Comparison of ENCODE assay signal across 6 cellular contexts in genomic region chr11:503179-503981, GRCh38. TPM values are rescaled to one million over a fixed set of nuclear protein-coding genes. Genes with fewer than 3 reads are reported as not detected.
DNase-seq lines count a peak whose midpoint lies in the region; ATAC-seq and TF ChIP-seq lines count a peak whose summit lies in the region.

No MANE protein-coding gene starts in this region.

- H3K4me3 ChIP-seq in epithelial cell of proximal tubule (ENCODE audit: low read depth, low read length), result peak overlapping the region; percentile 44
- H3K4me3 ChIP-seq in spleen, result peak overlapping the region; percentile 19 to 85 (median 45)

- H3K4me3 Mint-ChIP-seq in activated CD8-positive, alpha-beta memory T cell treated with anti-CD3 and anti-CD28 coated beads, Interleukin-2, amount 10 ng/mL, durations not matched to agents 7 days and 5 days, result peak overlapping the region; percentile 88

- peaks cover 11 to 39% (median 36%) of the 10 kb centered on the region in 6 donors for H3K36me3 ChIP-seq in spleen

- H3K27ac Mint-ChIP-seq in activated CD8-positive, alpha-beta memory T cell treated with anti-CD3 and anti-CD28 coated beads, Interleukin-2, amount 10 ng/mL, durations not matched to agents 7 days and 5 days, result peak overlapping the region; percentile 71

- peaks cover 34% of the 10 kb centered on the region for H3K4me1 Mint-ChIP-seq in activated CD8-positive, alpha-beta memory T cell treated with anti-CD3 and anti-CD28 coated beads, Interleukin-2, amount 10 ng/mL, durations not matched to agents 7 days and 5 days

- H3K9me3 Mint-ChIP-seq in activated CD8-positive, alpha-beta memory T cell treated with anti-CD3 and anti-CD28 coated beads, Interleukin-2, amount 10 ng/mL, durations not matched to agents 7 days and 5 days (ENCODE audit: low read depth), result no peaks in the 10 kb centered on the region

- TF ChIP-seq CTCF in epithelial cell of proximal tubule (conservative IDR thresholded peaks at IDR 0.05; ENCODE audit: low read depth, low read length) (no peak), spleen (IDR thresholded peaks at IDR 0.05 in 8 of 11, conservative IDR thresholded peaks at IDR 0.05 in 3 of 11) (no peak)

- H3K27ac ChIP-seq in spleen, result peak overlapping the region in 7 of 8 donors; percentile 44 to 100 (median 84)

- CTCF ChIA-PET in activated CD8-positive, alpha-beta memory T cell treated with anti-CD3 and anti-CD28 coated beads, Interleukin-2, amount 10 ng/mL, durations not matched to agents 7 days and 5 days (lab: Charles Lee), result interaction anchor here (0.7 to 4.1 kb wide), 3 partner anchors 47 to 53 kb away, joined by 3 to 33 read pairs (median 3); partner anchors contain the start of gene PTDSS2

- peak; percentile 81 for DNase-seq in activated CD8-positive, alpha-beta memory T cell treated with anti-CD3 and anti-CD28 coated beads, Interleukin-2, amount 10 ng/mL, durations not matched to agents 7 days and 5 days
- DNase-seq in activated CD8-positive, alpha-beta memory T cell treated with anti-CD3 and anti-CD28 coated beads, Interleukin-2, amount 50 U/mL, for 48 hours, result no peak
- DNase-seq in epithelial cell of proximal tubule (ENCODE audit: low read depth), result no peak
- peak; percentile 86 for DNase-seq in spleen
- DNase-seq in RKO (ENCODE audit: low spot score), result no peak

- TF ChIP-seq POLR2A in spleen (IDR thresholded peaks at IDR 0.05), result no peak

- intact Hi-C loops in spleen (cut with DNase I; ENCODE audit: low total_unique reads), result no loop called here

- H3K27me3 Mint-ChIP-seq in activated CD8-positive, alpha-beta memory T cell treated with anti-CD3 and anti-CD28 coated beads, Interleukin-2, amount 10 ng/mL, durations not matched to agents 7 days and 5 days, result no peaks in the 10 kb centered on the region

- H3K4me1 ChIP-seq in spleen, result peaks cover 25 to 66% (median 55%) of the 10 kb centered on the region in 6 donors

- no peak for ATAC-seq in activated CD8-positive, alpha-beta memory T cell treated with anti-CD3 and anti-CD28 coated beads, Interleukin-2, amount 10 ng/mL, durations not matched to agents 7 days and 5 days
- no peak for ATAC-seq in HG03196 (IDR thresholded peaks at IDR 0.05; ENCODE audit: unreplicated experiment)

- 29 to 64% (median 59%) methylated on average over 15 to 24 of the region's 24 CpGs for WGBS in spleen, 5 donors

- H3K27me3 ChIP-seq in spleen (replicated peaks in 1 of 7), result no peaks in the 10 kb centered on the region

- no peaks in the 10 kb centered on the region for H3K9me3 ChIP-seq in spleen

- H3K36me3 Mint-ChIP-seq in activated CD8-positive, alpha-beta memory T cell treated with anti-CD3 and anti-CD28 coated beads, Interleukin-2, amount 10 ng/mL, durations not matched to agents 7 days and 5 days, result peaks cover 6% of the 10 kb centered on the region

RNA-seq across cellular contexts. Expression of gene RNH1, which starts 3.7 kb away (rescaled TPM):
- 100 to 1,000 TPM in 1 of 2 experiments, 10 to 100 TPM in 1; 98.4 to 113 TPM for total RNA-seq in activated CD8-positive, alpha-beta memory T cell treated with anti-CD3 and anti-CD28 coated beads, Interleukin-2, amount 10 ng/mL, durations not matched to agents 7 days and 5 days
- total RNA-seq in epithelial cell of proximal tubule (163 and 204 TPM in 2 replicates), spleen (100 to 1,000 TPM; 133 to 159 (median 147) TPM)
- 100 to 1,000 TPM in 1 of 3 donors, 10 to 100 TPM in 2; 72.8 to 143 (median 83.8) TPM for polyA plus RNA-seq in spleen

RNA-seq across cellular contexts. Expression of gene HRAS, which starts 32.0 kb away (rescaled TPM):
- total RNA-seq in activated CD8-positive, alpha-beta memory T cell treated with anti-CD3 and anti-CD28 coated beads, Interleukin-2, amount 10 ng/mL, durations not matched to agents 7 days and 5 days, result 10 to 100 TPM; 50.7 to 53.8 TPM
- total RNA-seq in epithelial cell of proximal tubule, result 63.2 and 128 TPM in 2 replicates
- 10 to 100 TPM; 16.6 to 33.6 (median 30.3) TPM for total RNA-seq in spleen
- 10 to 100 TPM; 70.0 to 90.9 (median 90.7) TPM for polyA plus RNA-seq in spleen

RNA-seq across cellular contexts. Expression of gene LRRC56, which starts 33.9 kb away (rescaled TPM):
- 1 to 10 TPM; 1.7 to 2.1 TPM for total RNA-seq in activated CD8-positive, alpha-beta memory T cell treated with anti-CD3 and anti-CD28 coated beads, Interleukin-2, amount 10 ng/mL, durations not matched to agents 7 days and 5 days
- total RNA-seq in epithelial cell of proximal tubule (0.87 and 1.6 TPM in 2 replicates), spleen (1 to 10 TPM; 1.0 to 3.3 (median 2.2) TPM)
- polyA plus RNA-seq in spleen, result 1 to 10 TPM; 2.2 to 4.6 (median 4.1) TPM

RNA-seq across cellular contexts. Expression of gene PTDSS2, which starts 53.3 kb away (rescaled TPM):
- 10 to 100 TPM; 26.6 to 31.2 TPM for total RNA-seq in activated CD8-positive, alpha-beta memory T cell treated with anti-CD3 and anti-CD28 coated beads, Interleukin-2, amount 10 ng/mL, durations not matched to agents 7 days and 5 days
- 53.4 and 66.1 TPM in 2 replicates for total RNA-seq in epithelial cell of proximal tubule
- total RNA-seq in spleen, result 10 to 100 TPM; 24.6 to 40.7 (median 29.4) TPM
- polyA plus RNA-seq in spleen, result 10 to 100 TPM; 11.0 to 26.6 (median 14.9) TPM

RNA-seq across cellular contexts. Expression of gene LMNTD2, which starts 57.2 kb away (rescaled TPM):
- total RNA-seq in activated CD8-positive, alpha-beta memory T cell treated with anti-CD3 and anti-CD28 coated beads, Interleukin-2, amount 10 ng/mL, durations not matched to agents 7 days and 5 days, result 1 to 10 TPM in 1 of 2 experiments, under 1 TPM in 1; 0.23 to 1.3 TPM
- 1.5 and 2.2 TPM in 2 replicates for total RNA-seq in epithelial cell of proximal tubule
- 10 to 100 TPM in 1 of 7 donors, 1 to 10 TPM in 6; 3.9 to 10.1 (median 6.3) TPM for total RNA-seq in spleen
- polyA plus RNA-seq in spleen, result 1 to 10 TPM; 5.0 to 8.3 (median 5.1) TPM

Comparison
In these comparisons a context has a peak if more than half of its experiments do, and no peak if none do; other contexts are left out.
1. DNase-seq: peak in activated CD8-positive, alpha-beta memory T cell treated with anti-CD3 and anti-CD28 coated beads, Interleukin-2, amount 10 ng/mL, durations not matched to agents 7 days and 5 days (single experiment) and spleen (single experiment); none in activated CD8-positive, alpha-beta memory T cell treated with anti-CD3 and anti-CD28 coated beads, Interleukin-2, amount 50 U/mL, for 48 hours (single experiment), epithelial cell of proximal tubule (single experiment) and RKO (single experiment).